In the genomic region with DNA sequence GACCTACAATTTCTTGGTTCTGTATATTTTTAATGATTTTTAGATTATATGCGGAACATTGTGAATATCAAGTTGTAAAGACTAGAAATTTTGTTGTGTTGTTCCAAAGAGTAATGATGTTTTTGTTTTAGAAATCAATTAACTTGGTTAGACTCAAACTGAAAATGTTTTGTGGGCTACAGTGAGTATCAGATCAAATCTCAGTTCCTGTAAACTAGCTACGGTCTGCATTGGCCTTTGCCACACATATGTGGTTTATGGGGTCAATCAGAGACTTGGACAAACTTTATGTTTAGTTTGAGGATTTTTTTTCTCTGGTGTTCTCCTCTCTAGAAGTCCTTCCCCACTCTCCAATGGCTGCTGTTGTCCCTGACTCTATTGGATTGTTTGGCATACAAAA, we compare ENCODE assay signal across 14 cellular contexts.
DNase-seq lines count a peak whose midpoint lies in the region; ATAC-seq and TF ChIP-seq lines count a peak whose summit lies in the region.
"Had no signal": no experiment of that assay in that cellular context is flagged by ENCODE, and none has a peak within 500 bp of the region (broad histone marks: within the 10 kb centered on the region; RNA-seq: fewer than 3 reads in every experiment).

No MANE protein-coding gene starts in this region.

- intact Hi-C loops in thyroid gland (cut with DNase I) (no loop called here), colonic mucosa (cut with DNase I) (no loop called here)

- ATAC-seq in GM21825 (IDR thresholded peaks at IDR 0.05; ENCODE audit: unreplicated experiment) = peak; percentile 92
- peak; percentile 96 for ATAC-seq in HG03103 (IDR thresholded peaks at IDR 0.05; ENCODE audit: low read depth, unreplicated experiment)
- no peak for ATAC-seq in SK-N-SH treated with all-trans-retinoic acid at 6 μM for 48 hours
- ATAC-seq: mucosa of descending colon had no signal

- H3K27me3 ChIP-seq in GM06990 (replicated peaks; ENCODE audit: control insufficient read depth, insufficient read depth, low read length) = no peaks in the 10 kb centered on the region
- H3K27me3 ChIP-seq in thyroid gland = no peaks in the 10 kb centered on the region
- H3K27me3 ChIP-seq in colonic mucosa = no peaks in the 10 kb centered on the region

- WGBS in thyroid gland, 2 donors = 85 to 92% methylated on average over 2 of the region's 2 CpGs

- no peak overlapping the region for H3K27ac ChIP-seq in thyroid gland
- no peak overlapping the region for H3K27ac ChIP-seq in colonic mucosa
- H3K27ac ChIP-seq: 22Rv1, VCaP had no signal

- no peak overlapping the region for H3K9ac ChIP-seq in colonic mucosa (ENCODE audit: low read depth in 2 of 2, low read length in 2 of 2)

- H3K4me3 ChIP-seq in GM06990 (replicated peaks; ENCODE audit: low read depth, low read length) = no peak overlapping the region
- no peak overlapping the region for H3K4me3 ChIP-seq in thyroid gland (replicated peaks in 1 of 3)
- H3K4me3 ChIP-seq in colonic mucosa = no peak overlapping the region
- H3K4me3 ChIP-seq: mucosa of descending colon had no signal

- TF ChIP-seq CTCF in GM06990 (IDR thresholded peaks at IDR 0.05; ENCODE audit: insufficient read depth, low read length, poor library complexity, severe bottlenecking) (no peak), thyroid gland (IDR thresholded peaks at IDR 0.05) (no peak), colonic mucosa (IDR thresholded peaks at IDR 0.05) (no peak)

- no peaks in the 10 kb centered on the region for H3K9me3 ChIP-seq in thyroid gland
- no peaks in the 10 kb centered on the region for H3K9me3 ChIP-seq in colonic mucosa
- H3K9me3 ChIP-seq: mucosa of descending colon had no signal

- H3K36me3 ChIP-seq in GM06990 (ENCODE audit: control insufficient read depth, insufficient read depth, low read length) = no peaks in the 10 kb centered on the region
- no peaks in the 10 kb centered on the region for H3K36me3 ChIP-seq in thyroid gland
- no peaks in the 10 kb centered on the region for H3K36me3 ChIP-seq in colonic mucosa

- TF ChIP-seq POLR2A in thyroid gland (IDR thresholded peaks at IDR 0.05) = no peak

- DNase-seq in GM06990 (ENCODE audit: extremely low read depth, insufficient read length) = peak; percentile 3
- DNase-seq in GM19240 (ENCODE audit: insufficient read length, low spot score) = peak; percentile 3
- DNase-seq in thyroid gland = no peak
- DNase-seq in colonic mucosa = no peak
- no peak for DNase-seq in activated naive CD4-positive, alpha-beta T cell treated with Interleukin-2 at 50 U/mL for 16 hours
- DNase-seq: mucosa of descending colon, retina, SIG-M5, substantia nigra had no signal

- H3K4me1 ChIP-seq in thyroid gland (no peaks in the 10 kb centered on the region), colonic mucosa (no peaks in the 10 kb centered on the region)

TF ChIP-seq in SK-N-SH treated with all-trans-retinoic acid at 6 μM for 48 hours, 23 proteins besides CTCF, POLR2A, EP300 and RAD21:
- TF ChIP-seq GLIS3 (CRISPR knock-in tag; IDR thresholded peaks at IDR 0.05) (no peak), ZNF70 (CRISPR knock-in tag; IDR thresholded peaks at IDR 0.05) (no peak), RARB (CRISPR knock-in tag; IDR thresholded peaks at IDR 0.05) (no peak), ARNTL (CRISPR knock-in tag; IDR thresholded peaks at IDR 0.05; ENCODE audit: borderline replicate concordance, low read depth) (no peak), SNAI2 (CRISPR knock-in tag; IDR thresholded peaks at IDR 0.05) (no peak)
- TF ChIP-seq, protein P1, sequence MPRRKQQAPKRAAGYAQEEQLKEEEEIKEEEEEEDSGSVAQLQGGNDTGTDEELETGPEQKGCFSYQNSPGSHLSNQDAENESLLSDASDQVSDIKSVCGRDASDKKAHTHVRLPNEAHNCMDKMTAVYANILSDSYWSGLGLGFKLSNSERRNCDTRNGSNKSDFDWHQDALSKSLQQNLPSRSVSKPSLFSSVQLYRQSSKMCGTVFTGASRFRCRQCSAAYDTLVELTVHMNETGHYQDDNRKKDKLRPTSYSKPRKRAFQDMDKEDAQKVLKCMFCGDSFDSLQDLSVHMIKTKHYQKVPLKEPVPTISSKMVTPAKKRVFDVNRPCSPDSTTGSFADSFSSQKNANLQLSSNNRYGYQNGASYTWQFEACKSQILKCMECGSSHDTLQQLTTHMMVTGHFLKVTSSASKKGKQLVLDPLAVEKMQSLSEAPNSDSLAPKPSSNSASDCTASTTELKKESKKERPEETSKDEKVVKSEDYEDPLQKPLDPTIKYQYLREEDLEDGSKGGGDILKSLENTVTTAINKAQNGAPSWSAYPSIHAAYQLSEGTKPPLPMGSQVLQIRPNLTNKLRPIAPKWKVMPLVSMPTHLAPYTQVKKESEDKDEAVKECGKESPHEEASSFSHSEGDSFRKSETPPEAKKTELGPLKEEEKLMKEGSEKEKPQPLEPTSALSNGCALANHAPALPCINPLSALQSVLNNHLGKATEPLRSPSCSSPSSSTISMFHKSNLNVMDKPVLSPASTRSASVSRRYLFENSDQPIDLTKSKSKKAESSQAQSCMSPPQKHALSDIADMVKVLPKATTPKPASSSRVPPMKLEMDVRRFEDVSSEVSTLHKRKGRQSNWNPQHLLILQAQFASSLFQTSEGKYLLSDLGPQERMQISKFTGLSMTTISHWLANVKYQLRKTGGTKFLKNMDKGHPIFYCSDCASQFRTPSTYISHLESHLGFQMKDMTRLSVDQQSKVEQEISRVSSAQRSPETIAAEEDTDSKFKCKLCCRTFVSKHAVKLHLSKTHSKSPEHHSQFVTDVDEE (CRISPR knock-in tag; IDR thresholded peaks at IDR 0.05) = no peak
- TF ChIP-seq, protein P2, sequence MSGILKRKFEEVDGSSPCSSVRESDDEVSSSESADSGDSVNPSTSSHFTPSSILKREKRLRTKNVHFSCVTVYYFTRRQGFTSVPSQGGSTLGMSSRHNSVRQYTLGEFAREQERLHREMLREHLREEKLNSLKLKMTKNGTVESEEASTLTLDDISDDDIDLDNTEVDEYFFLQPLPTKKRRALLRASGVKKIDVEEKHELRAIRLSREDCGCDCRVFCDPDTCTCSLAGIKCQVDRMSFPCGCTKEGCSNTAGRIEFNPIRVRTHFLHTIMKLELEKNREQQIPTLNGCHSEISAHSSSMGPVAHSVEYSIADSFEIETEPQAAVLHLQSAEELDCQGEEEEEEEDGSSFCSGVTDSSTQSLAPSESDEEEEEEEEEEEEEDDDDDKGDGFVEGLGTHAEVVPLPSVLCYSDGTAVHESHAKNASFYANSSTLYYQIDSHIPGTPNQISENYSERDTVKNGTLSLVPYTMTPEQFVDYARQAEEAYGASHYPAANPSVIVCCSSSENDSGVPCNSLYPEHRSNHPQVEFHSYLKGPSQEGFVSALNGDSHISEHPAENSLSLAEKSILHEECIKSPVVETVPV (CRISPR knock-in tag; IDR thresholded peaks at IDR 0.05) = no peak

Comparison
In these comparisons a context has a peak if more than half of its experiments do, and no peak if none do; other contexts are left out.
1. DNase-seq: peak in GM06990 (single experiment) and GM19240 (single experiment); none in thyroid gland (0 of 2), colonic mucosa (single experiment) and activated naive CD4-positive, alpha-beta T cell treated with Interleukin-2 at 50 U/mL for 16 hours (single experiment).